In genomic region chr10:9229702-9230101, GRCh38 we compare ENCODE assay signal across 26 cellular contexts.
DNase-seq lines count a peak whose midpoint lies in the region; TF ChIP-seq lines count a peak whose summit lies in the region.
"Had no signal": no experiment of that assay in that cellular context is flagged by ENCODE, and none has a peak within 500 bp of the region (broad histone marks: within the 10 kb centered on the region; RNA-seq: fewer than 3 reads in every experiment).

No MANE protein-coding gene starts in this region.

- no peak for TF ChIP-seq EP300 in sigmoid colon (IDR thresholded peaks at IDR 0.05)

- no peaks in the 10 kb centered on the region for H3F3A ChIP-seq in smooth muscle cell (ENCODE audit: low read depth)

- POLR2A ChIA-PET in CD4-positive, alpha-beta memory T cell (lab: Charles Lee; ENCODE audit: partially characterized antibody) = no interaction called here
- POLR2A ChIA-PET in activated CD4-positive, alpha-beta memory T cell treated with anti-CD3 and anti-CD28 coated beads, Interleukin-2, amount 10 ng/mL, durations not matched to agents 7 days and 5 days (lab: Charles Lee) = no interaction called here

- H3K27ac ChIP-seq in CD4-positive, alpha-beta memory T cell (ENCODE audit: low read depth, low read length) = no peak overlapping the region
- H3K27ac ChIP-seq in smooth muscle cell (ENCODE audit: low read depth) (no peak overlapping the region), sigmoid colon (no peak overlapping the region), hepatocyte (no peak overlapping the region)
- H3K27ac ChIP-seq: adrenal gland; BLaER1 treated with 17β-estradiol and CSF1 and Interleukin-3, amounts not matched to agents 10 nM and 100 nM; epithelial cell of prostate; lower lobe of right lung; neural progenitor cell; prostate gland; thyroid gland had no signal

- peak overlapping the region; percentile 5 for H3K4me2 ChIP-seq in smooth muscle cell
- no peak overlapping the region for H3K4me2 ChIP-seq in hepatocyte
- H3K4me2 ChIP-seq: BLaER1 treated with 17β-estradiol and CSF1 and Interleukin-3, amounts not matched to agents 10 nM and 100 nM; neural progenitor cell had no signal

- no peaks in the 10 kb centered on the region for H3K36me3 ChIP-seq in CD4-positive, alpha-beta memory T cell (ENCODE audit: insufficient read depth, low read length)
- H3K36me3 ChIP-seq in smooth muscle cell (ENCODE audit: low read depth) = no peaks in the 10 kb centered on the region
- no peaks in the 10 kb centered on the region for H3K36me3 ChIP-seq in sigmoid colon
- no peaks in the 10 kb centered on the region for H3K36me3 ChIP-seq in hepatocyte (replicated peaks; ENCODE audit: insufficient read depth, low read depth)
- H3K36me3 ChIP-seq: adrenal gland; BLaER1 treated with 17β-estradiol and CSF1 and Interleukin-3, amounts not matched to agents 10 nM and 100 nM; lower lobe of right lung; neural progenitor cell; prostate gland; thyroid gland had no signal

- H3K9ac ChIP-seq in smooth muscle cell (ENCODE audit: low read depth) = no peak overlapping the region
- H3K9ac ChIP-seq: BLaER1 treated with 17β-estradiol and CSF1 and Interleukin-3, amounts not matched to agents 10 nM and 100 nM; neural progenitor cell had no signal

- H3K4me1 ChIP-seq in CD4-positive, alpha-beta memory T cell (ENCODE audit: insufficient read depth, low read length) = no peaks in the 10 kb centered on the region
- H3K4me1 ChIP-seq in smooth muscle cell (ENCODE audit: low read depth) (no peaks in the 10 kb centered on the region), sigmoid colon (no peaks in the 10 kb centered on the region), hepatocyte (ENCODE audit: insufficient read depth) (no peaks in the 10 kb centered on the region)
- H3K4me1 ChIP-seq: adrenal gland; BLaER1 treated with 17β-estradiol and CSF1 and Interleukin-3, amounts not matched to agents 10 nM and 100 nM; lower lobe of right lung; prostate gland had no signal

- no peaks in the 10 kb centered on the region for H3K9me3 ChIP-seq in CD4-positive, alpha-beta memory T cell (ENCODE audit: control insufficient read depth in 1 of 2, low read length in 2 of 2)
- no peaks in the 10 kb centered on the region for H3K9me3 ChIP-seq in smooth muscle cell (replicated peaks; ENCODE audit: low read depth)
- H3K9me3 ChIP-seq in sigmoid colon = no peaks in the 10 kb centered on the region
- no peaks in the 10 kb centered on the region for H3K9me3 ChIP-seq in hepatocyte (ENCODE audit: low read depth)
- H3K9me3 ChIP-seq: adrenal gland; BLaER1 treated with 17β-estradiol and CSF1 and Interleukin-3, amounts not matched to agents 10 nM and 100 nM; lower lobe of right lung; prostate gland; thyroid gland had no signal

- whole genome bisulfite sequencing in smooth muscle cell (ENCODE audit: low lambda C conversion rate) = 53% methylated on average over 9 of the region's 9 CpGs
- 63 to 64% methylated on average over 9 of the region's 9 CpGs for WGBS in sigmoid colon, 2 donors
- 82% methylated on average over 9 of the region's 9 CpGs for WGBS in hepatocyte (ENCODE audit: low lambda C conversion rate, missing lambda C conversion rate)

- peaks cover 8 to 16% (median 11%) of the 10 kb centered on the region in 4 donors for H3K4me1 Mint-ChIP-seq in CD4-positive, alpha-beta memory T cell
- peaks cover 14% of the 10 kb centered on the region for H3K4me1 Mint-ChIP-seq in activated CD4-positive, alpha-beta memory T cell treated with anti-CD3 and anti-CD28 coated beads, Interleukin-2, amount 10 ng/mL, durations not matched to agents 7 days and 5 days

- CTCF ChIA-PET in CD4-positive, alpha-beta memory T cell (lab: Charles Lee; ENCODE audit: partially characterized antibody) = no interaction called here
- CTCF ChIA-PET in activated CD4-positive, alpha-beta memory T cell treated with anti-CD3 and anti-CD28 coated beads, Interleukin-2, amount 10 ng/mL, durations not matched to agents 7 days and 5 days (lab: Charles Lee) = no interaction called here

- no peak for TF ChIP-seq CTCF in smooth muscle cell (IDR thresholded peaks at IDR 0.05; ENCODE audit: borderline replicate concordance, insufficient read depth, poor library complexity, severe bottlenecking)
- no peak for TF ChIP-seq CTCF in sigmoid colon (IDR thresholded peaks at IDR 0.05)
- TF ChIP-seq CTCF in hepatocyte (IDR thresholded peaks at IDR 0.05; ENCODE audit: poor library complexity) = no peak

- TF ChIP-seq POLR2A in sigmoid colon (IDR thresholded peaks at IDR 0.05) = no peak

- peak overlapping the region in 1 of 7 donors; percentile 22 for H3K27ac Mint-ChIP-seq in CD4-positive, alpha-beta memory T cell
- no peak overlapping the region for H3K27ac Mint-ChIP-seq in activated CD4-positive, alpha-beta memory T cell treated with anti-CD3 and anti-CD28 coated beads, Interleukin-2, amount 10 ng/mL, durations not matched to agents 7 days and 5 days
- H3K27ac Mint-ChIP-seq: brain, neural progenitor cell had no signal

- intact Hi-C loops in CD4-positive, alpha-beta memory T cell (cut with micrococcal nuclease) = no loop called here
- intact Hi-C loops in posterior cingulate gyrus (cut with DNase I) (no loop called here), sigmoid colon (cut with DNase I) (no loop called here)

- peak overlapping the region; percentile 27 to 83 (median 61) for H3K4me3 Mint-ChIP-seq in CD4-positive, alpha-beta memory T cell
- peak overlapping the region; percentile 31 for H3K4me3 Mint-ChIP-seq in activated CD4-positive, alpha-beta memory T cell treated with anti-CD3 and anti-CD28 coated beads, Interleukin-2, amount 10 ng/mL, durations not matched to agents 7 days and 5 days
- H3K4me3 Mint-ChIP-seq: brain, neural progenitor cell had no signal

- no peaks in the 10 kb centered on the region for H3K36me3 Mint-ChIP-seq in CD4-positive, alpha-beta memory T cell
- no peaks in the 10 kb centered on the region for H3K36me3 Mint-ChIP-seq in activated CD4-positive, alpha-beta memory T cell treated with anti-CD3 and anti-CD28 coated beads, Interleukin-2, amount 10 ng/mL, durations not matched to agents 7 days and 5 days (ENCODE audit: low read depth)
- H3K36me3 Mint-ChIP-seq: brain, neural progenitor cell had no signal

- no peaks in the 10 kb centered on the region for H3K9me2 ChIP-seq in hepatocyte (replicated peaks; ENCODE audit: insufficient read depth)

- peak; percentile 9 for DNase-seq in activated T-cell treated with anti-CD3 and anti-CD28 coated beads for 48 hours (ENCODE audit: low read depth)
- DNase-seq in activated T-cell treated with anti-CD3 and anti-CD28 coated beads, Interleukin-2, amount 50 U/mL, for 48 hours = no peak
- peak in 1 of 5 donors; percentile 3 for DNase-seq in CD4-positive, alpha-beta memory T cell
- DNase-seq in activated CD4-positive, alpha-beta memory T cell treated with anti-CD3 and anti-CD28 coated beads, Interleukin-2, amount 10 ng/mL, durations not matched to agents 7 days and 5 days = no peak
- no peak for DNase-seq in smooth muscle cell (lab: John Stamatoyannopoulos, UW; ENCODE audit: unreplicated experiment)
- DNase-seq in posterior cingulate gyrus = no peak
- no peak for DNase-seq in sigmoid colon
- no peak for DNase-seq in hepatocyte (ENCODE audit: low spot score)
- DNase-seq: ACHN; adrenal gland; EL; H7; head of caudate nucleus; KG1; kidney glomerular epithelial cell; lower lobe of right lung; NCI-H146; NCI-H526; SHP77 treated with DMSO at 0.1 percent for 48 hours; stimulated activated naive CD4-positive, alpha-beta T cell treated with Interleukin-2 at 50 U/mL for 16 hours; thyroid gland had no signal

- H3K9me3 Mint-ChIP-seq in CD4-positive, alpha-beta memory T cell = peaks cover 0 to 3% (median 0%) of the 10 kb centered on the region in 8 donors
- H3K9me3 Mint-ChIP-seq in activated CD4-positive, alpha-beta memory T cell treated with anti-CD3 and anti-CD28 coated beads, Interleukin-2, amount 10 ng/mL, durations not matched to agents 7 days and 5 days = no peaks in the 10 kb centered on the region
- H3K9me3 Mint-ChIP-seq: brain had no signal

- H3K79me2 ChIP-seq in smooth muscle cell (ENCODE audit: low read depth) (no peaks in the 10 kb centered on the region), hepatocyte (no peaks in the 10 kb centered on the region)

- H2AFZ ChIP-seq in smooth muscle cell (ENCODE audit: low read depth) (no peak overlapping the region), hepatocyte (no peak overlapping the region)
- H2AFZ ChIP-seq: neural progenitor cell had no signal

- no peaks in the 10 kb centered on the region for H3K27me3 ChIP-seq in CD4-positive, alpha-beta memory T cell (ENCODE audit: insufficient read depth, low read length)
- H3K27me3 ChIP-seq in smooth muscle cell (ENCODE audit: low read depth) = no peaks in the 10 kb centered on the region
- no peaks in the 10 kb centered on the region for H3K27me3 ChIP-seq in sigmoid colon
- no peaks in the 10 kb centered on the region for H3K27me3 ChIP-seq in hepatocyte
- H3K27me3 ChIP-seq: BLaER1 treated with 17β-estradiol and CSF1 and Interleukin-3, amounts not matched to agents 10 nM and 100 nM; neural progenitor cell; thyroid gland had no signal

- H3K4me3 ChIP-seq in CD4-positive, alpha-beta memory T cell (ENCODE audit: low read length in 2 of 2) = no peak overlapping the region
- H3K4me3 ChIP-seq in smooth muscle cell = no peak overlapping the region
- no peak overlapping the region for H3K4me3 ChIP-seq in sigmoid colon
- no peak overlapping the region for H3K4me3 ChIP-seq in hepatocyte
- H3K4me3 ChIP-seq: adrenal gland; BLaER1 treated with 17β-estradiol and CSF1 and Interleukin-3, amounts not matched to agents 10 nM and 100 nM; lower lobe of right lung; neural progenitor cell; prostate gland; thyroid gland had no signal

- H4K20me1 ChIP-seq in smooth muscle cell (ENCODE audit: low read depth) = no peaks in the 10 kb centered on the region
- H4K20me1 ChIP-seq in hepatocyte (ENCODE audit: insufficient read depth, poor library complexity, severe bottlenecking) = no peaks in the 10 kb centered on the region
- H4K20me1 ChIP-seq: BLaER1 treated with 17β-estradiol and CSF1 and Interleukin-3, amounts not matched to agents 10 nM and 100 nM had no signal

- H3K27me3 Mint-ChIP-seq in CD4-positive, alpha-beta memory T cell = peaks cover 23 to 24% of the 10 kb centered on the region in 2 donors
- H3K27me3 Mint-ChIP-seq in activated CD4-positive, alpha-beta memory T cell treated with anti-CD3 and anti-CD28 coated beads, Interleukin-2, amount 10 ng/mL, durations not matched to agents 7 days and 5 days = peaks cover 31% of the 10 kb centered on the region
